Comparison of ENCODE assay signal across 16 cellular contexts in genomic region chr3:41853495-41853894, GRCh38.
A peak's percentile ranks its signal among the peaks of the same experiment; 100 is the strongest.
DNase-seq lines count a peak whose midpoint lies in the region; ATAC-seq and TF ChIP-seq lines count a peak whose summit lies in the region.
"Had no signal": no experiment of that assay in that cellular context is flagged by ENCODE, and none has a peak within 500 bp of the region (broad histone marks: within the 10 kb centered on the region; RNA-seq: fewer than 3 reads in every experiment).

No MANE protein-coding gene starts in this region.

- H2AFZ ChIP-seq in fibroblast of lung (ENCODE audit: low read length) (no peak overlapping the region), Karpas-422 (ENCODE audit: low read length) (no peak overlapping the region)

- H3K9ac ChIP-seq in fibroblast of lung (ENCODE audit: insufficient read depth, low read length) (no peak overlapping the region), Karpas-422 (ENCODE audit: low read length) (no peak overlapping the region)
- H3K9ac ChIP-seq: BLaER1 treated with 17β-estradiol and CSF1 and Interleukin-3, amounts not matched to agents 10 nM and 100 nM had no signal

- no peak overlapping the region for H3K4me3 ChIP-seq in GM12865 (ENCODE audit: low read depth, low read length)
- H3K4me3 ChIP-seq in fibroblast of lung (replicated peaks in 1 of 4; ENCODE audit: control extremely low read depth in 1 of 4, insufficient read depth in 1 of 4, low read depth in 3 of 4, low read length in 4 of 4) = no peak overlapping the region
- no peak overlapping the region for H3K4me3 ChIP-seq in heart right ventricle
- no peak overlapping the region for H3K4me3 ChIP-seq in H7 (ENCODE audit: insufficient read depth, low read depth, low read length)
- no peak overlapping the region for H3K4me3 ChIP-seq in Karpas-422 (ENCODE audit: low read length)
- H3K4me3 ChIP-seq: BLaER1 treated with 17β-estradiol and CSF1 and Interleukin-3, amounts not matched to agents 10 nM and 100 nM had no signal

- H4K20me1 ChIP-seq in fibroblast of lung (ENCODE audit: control insufficient read depth, extremely low read depth, insufficient read depth, low read length) = no peaks in the 10 kb centered on the region
- H4K20me1 ChIP-seq in Karpas-422 (ENCODE audit: insufficient read depth, low read depth, low read length) = 0 out of 2 replicates have a peak, but pooled peaks cover 3% of the 10 kb centered on the region
- H4K20me1 ChIP-seq: BLaER1 treated with 17β-estradiol and CSF1 and Interleukin-3, amounts not matched to agents 10 nM and 100 nM had no signal

- H3K36me3 ChIP-seq in fibroblast of lung (ENCODE audit: control insufficient read depth, insufficient read depth, low read length) (no peaks in the 10 kb centered on the region), heart right ventricle (no peaks in the 10 kb centered on the region), H7 (replicated peaks; ENCODE audit: control insufficient read depth, insufficient read depth, low read length) (no peaks in the 10 kb centered on the region), Karpas-422 (ENCODE audit: insufficient read depth, low read length) (no peaks in the 10 kb centered on the region)

- H3K4me2 ChIP-seq in fibroblast of lung (ENCODE audit: extremely low read depth, insufficient read depth, low read length) (no peak overlapping the region), Karpas-422 (ENCODE audit: low read depth, low read length, poor library complexity, severe bottlenecking) (no peak overlapping the region)
- H3K4me2 ChIP-seq: BLaER1 treated with 17β-estradiol and CSF1 and Interleukin-3, amounts not matched to agents 10 nM and 100 nM had no signal

- H3K79me2 ChIP-seq in fibroblast of lung (ENCODE audit: control insufficient read depth, insufficient read depth, low read length) (no peaks in the 10 kb centered on the region), Karpas-422 (ENCODE audit: low read length) (no peaks in the 10 kb centered on the region)

- no peaks in the 10 kb centered on the region for H3K9me2 ChIP-seq in Karpas-422 (replicated peaks; ENCODE audit: insufficient read depth, low read length)

- H3K9me3 ChIP-seq in fibroblast of lung (ENCODE audit: control insufficient read depth, insufficient read depth, low read depth, low read length) = no peaks in the 10 kb centered on the region
- no peaks in the 10 kb centered on the region for H3K9me3 ChIP-seq in heart right ventricle
- H3K9me3 ChIP-seq in Karpas-422 (ENCODE audit: low read length) = no peaks in the 10 kb centered on the region
- H3K9me3 ChIP-seq: BLaER1 treated with 17β-estradiol and CSF1 and Interleukin-3, amounts not matched to agents 10 nM and 100 nM had no signal

- DNase-seq in GM12865 (ENCODE audit: low read depth) = peak; percentile 21
- DNase-seq in OCI-M1 (lab: John Stamatoyannopoulos, UW) = peak; percentile 15
- DNase-seq in fibroblast of lung (ENCODE audit: low read depth in 2 of 2) = peak; percentile 7 to 8
- no peak for DNase-seq in omental fat pad (ENCODE audit: low spot score)
- DNase-seq in heart right ventricle = no peak
- DNase-seq in H7 = no peak
- no peak for DNase-seq in Karpas-422
- DNase-seq: ACHN; CD4-positive, CD25-positive, alpha-beta regulatory T cell; DMS79; GOT3; HCEC 1CT; HFFc6 had no signal

- H3K27ac ChIP-seq in fibroblast of lung (ENCODE audit: insufficient read depth, low read length) = no peak overlapping the region
- no peak overlapping the region for H3K27ac ChIP-seq in heart right ventricle
- H3K27ac ChIP-seq in Karpas-422 (ENCODE audit: low read length) = no peak overlapping the region
- H3K27ac ChIP-seq: BLaER1 treated with 17β-estradiol and CSF1 and Interleukin-3, amounts not matched to agents 10 nM and 100 nM; HL-60 had no signal

- ATAC-seq in omental fat pad (ENCODE audit: low FRiP score) (peak; percentile 57), heart right ventricle (no peak), HG02759 (IDR thresholded peaks at IDR 0.05; ENCODE audit: unreplicated experiment) (no peak)

- no peaks in the 10 kb centered on the region for H3K27me3 ChIP-seq in fibroblast of lung (ENCODE audit: control insufficient read depth, insufficient read depth, low read length)
- no peaks in the 10 kb centered on the region for H3K27me3 ChIP-seq in heart right ventricle
- no peaks in the 10 kb centered on the region for H3K27me3 ChIP-seq in H7 (ENCODE audit: control insufficient read depth, insufficient read depth, low read length)
- no peaks in the 10 kb centered on the region for H3K27me3 ChIP-seq in Karpas-422 (ENCODE audit: low read length)
- H3K27me3 ChIP-seq: BLaER1 treated with 17β-estradiol and CSF1 and Interleukin-3, amounts not matched to agents 10 nM and 100 nM had no signal

- TF ChIP-seq CTCF in GM12865 (IDR thresholded peaks at IDR 0.05; ENCODE audit: insufficient read depth, low read depth, low read length, missing control alignments) (no peak), fibroblast of lung (conservative IDR thresholded peaks at IDR 0.05 in 1 of 2, IDR thresholded peaks at IDR 0.05 in 1 of 2; ENCODE audit: low read depth in 1 of 2, low read length in 2 of 2) (no peak), omental fat pad (IDR thresholded peaks at IDR 0.05) (no peak), heart right ventricle (IDR thresholded peaks at IDR 0.05) (no peak)

- 69 to 80% methylated on average over 4 of the region's 4 CpGs for WGBS in heart right ventricle, 2 donors

- H3K4me1 ChIP-seq in fibroblast of lung (ENCODE audit: control insufficient read depth, extremely low read depth, insufficient read depth, low read length) (no peaks in the 10 kb centered on the region), heart right ventricle (peaks cover 0 to 3% (median 0%) of the 10 kb centered on the region in 9 donors), Karpas-422 (ENCODE audit: low read length) (peaks cover 7% of the 10 kb centered on the region)
- H3K4me1 ChIP-seq: BLaER1 treated with 17β-estradiol and CSF1 and Interleukin-3, amounts not matched to agents 10 nM and 100 nM had no signal

- intact Hi-C loops in heart right ventricle (cut with DNase I) = no loop called here

Comparison
In these comparisons a context has a peak if more than half of its experiments do, and no peak if none do; other contexts are left out.
1. DNase-seq: peak in GM12865 (single experiment), OCI-M1 (single experiment) and fibroblast of lung (2 of 2); none in omental fat pad (single experiment), heart right ventricle (0 of 2), H7 (single experiment) and Karpas-422 (single experiment).